Comparison of ENCODE assay signal across 8 cellular contexts in the genomic region with DNA sequence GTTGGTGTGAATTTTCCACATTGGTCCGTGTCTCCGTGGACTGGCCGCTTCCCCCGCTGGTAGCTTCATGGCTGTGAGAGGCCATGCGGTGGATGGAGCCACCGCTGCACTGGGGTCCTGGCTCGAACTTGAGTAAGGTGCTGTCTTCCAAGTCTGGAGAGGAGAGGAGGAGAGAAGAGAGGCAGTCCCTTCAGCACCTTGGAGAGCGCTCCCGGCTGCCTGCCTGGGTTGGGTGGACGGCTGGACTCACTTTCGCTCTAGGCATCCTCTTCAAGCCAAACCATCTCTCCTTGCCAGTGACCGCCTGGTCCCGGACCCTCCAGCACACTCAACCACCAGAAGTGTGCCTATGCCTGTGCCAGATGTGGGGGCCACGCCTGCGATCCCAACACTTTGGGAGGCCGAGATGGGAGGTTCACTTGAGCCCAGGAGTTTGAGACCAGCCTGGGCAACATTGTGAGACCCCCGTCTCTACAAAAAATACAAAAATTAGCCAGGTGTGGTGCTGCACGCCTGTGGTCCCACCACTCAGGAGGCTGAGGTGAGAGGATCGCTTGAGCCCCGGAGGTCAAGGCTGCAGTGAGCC. TPM values are rescaled to one million over a fixed set of nuclear protein-coding genes. Genes with fewer than 3 reads are reported as not detected.
DNase-seq lines count a peak whose midpoint lies in the region; TF ChIP-seq lines count a peak whose summit lies in the region.

No MANE protein-coding gene starts in this region.

- H3K4me3 ChIP-seq in SJCRH30: no peak overlapping the region
- H3K4me3 ChIP-seq in mammary epithelial cell (replicated peaks in 1 of 3; ENCODE audit: insufficient read depth in 1 of 3, low read depth in 2 of 3, low read length in 3 of 3): no peak overlapping the region
- no peak overlapping the region for H3K4me3 ChIP-seq in BE2C (ENCODE audit: low read depth, low read length)

- H3K27ac ChIP-seq in SJCRH30 (no peak overlapping the region), mammary epithelial cell (ENCODE audit: insufficient read depth, low read depth, low read length) (no peak overlapping the region)

- TF ChIP-seq CTCF in mammary epithelial cell (conservative IDR thresholded peaks at IDR 0.05 in 1 of 2, IDR thresholded peaks at IDR 0.05 in 1 of 2; ENCODE audit: extremely low read depth in 1 of 2, insufficient read depth in 1 of 2, low read depth in 1 of 2, low read length in 2 of 2): no peak
- TF ChIP-seq CTCF in BE2C (IDR thresholded peaks at IDR 0.05; ENCODE audit: low read depth, low read length): no peak

- no peak overlapping the region for H2AFZ ChIP-seq in mammary epithelial cell (ENCODE audit: low read depth, low read length)

- H3K36me3 ChIP-seq in SJCRH30: no peaks in the 10 kb centered on the region
- no peaks in the 10 kb centered on the region for H3K36me3 ChIP-seq in mammary epithelial cell (ENCODE audit: insufficient read depth, low read length)
- no peaks in the 10 kb centered on the region for H3K36me3 ChIP-seq in BE2C

- DNase-seq in H4 (ENCODE audit: low spot score): peak; percentile 39
- DNase-seq in SJCRH30: peak; percentile 58 to 70
- peak; percentile 46 for DNase-seq in mammary epithelial cell
- peak; percentile 61 to 69 for DNase-seq in lung microvascular endothelial cell (ENCODE audit: low read depth in 2 of 2)
- no peak for DNase-seq in D341Med (ENCODE audit: low spot score)
- DNase-seq in NCI-H1436 (lab: John Stamatoyannopoulos, UW): no peak
- DNase-seq in BE2C: no peak
- DNase-seq in NCI-H1092 (lab: John Stamatoyannopoulos, UW): no peak

- no peak overlapping the region for H3K4me2 ChIP-seq in mammary epithelial cell (ENCODE audit: insufficient read depth, low read depth, low read length)

- CTCF ChIA-PET in mammary epithelial cell (lab: Charles Lee; ENCODE audit: low non-redundant PET): no interaction called here

- no TSS peak for BruUV-seq in mammary epithelial cell (replicated peaks; lab: Mats Ljungman, UMichigan)

- no peaks in the 10 kb centered on the region for H4K20me1 ChIP-seq in mammary epithelial cell (ENCODE audit: insufficient read depth, low read length)

- H3K9ac ChIP-seq in mammary epithelial cell (ENCODE audit: insufficient read depth, low read length): no peak overlapping the region

- dilution Hi-C loops in mammary epithelial cell (cut with HindIII; ENCODE audit: low sequenced_read_pairs): no loop called here

- WGBS in mammary epithelial cell (ENCODE audit: low coverage, missing lambda C conversion rate): 38% methylated on average over 18 of the region's 20 CpGs

- in situ Hi-C loops in mammary epithelial cell (cut with MboI; ENCODE audit: low sequenced_read_pairs in 2 of 2): no loop called here

- H3K9me3 ChIP-seq in SJCRH30 (replicated peaks): no peaks in the 10 kb centered on the region
- no peaks in the 10 kb centered on the region for H3K9me3 ChIP-seq in mammary epithelial cell (replicated peaks; ENCODE audit: insufficient read depth, low read length)
- H3K9me3 ChIP-seq in BE2C: no peaks in the 10 kb centered on the region

- no peaks in the 10 kb centered on the region for H3K79me2 ChIP-seq in mammary epithelial cell (ENCODE audit: insufficient read depth, low read length)

- intact Hi-C loops in mammary epithelial cell (cut with micrococcal nuclease): no loop called here

- H3K4me1 ChIP-seq in SJCRH30 (no peaks in the 10 kb centered on the region), mammary epithelial cell (ENCODE audit: insufficient read depth, low read length) (no peaks in the 10 kb centered on the region), BE2C (no peaks in the 10 kb centered on the region)

- no peaks in the 10 kb centered on the region; the same call in 1 of the 2 replicates for H3K27me3 ChIP-seq in SJCRH30
- peaks cover 18% of the 10 kb centered on the region for H3K27me3 ChIP-seq in mammary epithelial cell (ENCODE audit: insufficient read depth, low read length)
- peaks cover 38% of the 10 kb centered on the region for H3K27me3 ChIP-seq in BE2C

RNA-seq across cellular contexts. Expression of gene JPH3, which starts 6.2 kb away (rescaled TPM):
- total RNA-seq in H4 (2014; rRNA removed; shearing (Covaris generic)): 3.3 and 4.2 TPM in 2 replicates
- not detected in 2 replicates for total RNA-seq in SJCRH30 (2014; rRNA removed; shearing (Covaris generic))
- not detected for total RNA-seq in mammary epithelial cell
- not detected for polyA plus RNA-seq in mammary epithelial cell
- not detected for polyA minus RNA-seq in mammary epithelial cell
- total RNA-seq in lung microvascular endothelial cell: 0.20 and 0.65 TPM in 2 replicates
- polyA plus RNA-seq in BE2C (2012; ENCODE audit: insufficient read depth, insufficient read length, low read depth): 15.0 TPM

Comparison
In these comparisons a context has a peak if more than half of its experiments do, and no peak if none do; other contexts are left out.
1. DNase-seq: peak in H4 (single experiment), SJCRH30 (2 of 2), mammary epithelial cell (single experiment) and lung microvascular endothelial cell (2 of 2); none in D341Med (single experiment), NCI-H1436 (single experiment), BE2C (single experiment) and NCI-H1092 (single experiment).